ENCODE assay signal across 14 cellular contexts in the genomic region with DNA sequence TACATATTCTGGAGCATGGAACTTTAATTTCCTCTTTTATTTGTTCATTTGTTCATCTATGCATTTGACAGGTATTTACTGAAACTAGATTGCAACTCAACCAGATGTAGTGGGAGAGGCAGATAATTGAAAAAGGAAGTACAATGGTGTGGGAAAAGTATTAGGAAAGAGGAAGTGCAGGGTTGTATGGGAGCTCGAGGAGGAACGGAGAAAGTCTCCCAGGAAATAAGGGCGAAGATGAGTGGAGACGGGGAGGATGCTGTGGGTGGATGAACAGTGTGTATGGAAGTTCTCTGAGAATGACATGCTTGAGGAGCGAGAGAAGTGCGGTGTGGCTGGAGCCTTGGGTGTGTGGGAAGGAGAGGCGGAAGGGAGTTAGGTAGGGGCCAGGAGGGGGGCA.
A peak's percentile ranks its signal among the peaks of the same experiment; 100 is the strongest.
DNase-seq lines count a peak whose midpoint lies in the region; ATAC-seq, FAIRE-seq and TF ChIP-seq lines count a peak whose summit lies in the region.
"Had no signal": no experiment of that assay in that cellular context is flagged by ENCODE, and none has a peak within 500 bp of the region (broad histone marks: within the 10 kb centered on the region; RNA-seq: fewer than 3 reads in every experiment).

No MANE protein-coding gene starts in this region.

- DNase-seq in Caco-2 (no peak), KBM-7 (peak; percentile 18), K562 (ENCODE audit: extremely low read depth in 1 of 4, low spot score in 3 of 4) (no peak), NCI-H748 treated with DMSO at 0.1 percent for 48 hours (lab: John Stamatoyannopoulos, UW) (no peak)
- DNase-seq in activated CD4-positive, alpha-beta memory T cell treated with anti-CD3 and anti-CD28 coated beads for 36 hours, result no peak
- DNase-seq: BE2C; CD8-positive, alpha-beta memory T cell; DMS53; GF-D8; IMR-90 had no signal

- no peak for ATAC-seq in K562
- ATAC-seq in HG02870 (IDR thresholded peaks at IDR 0.05; ENCODE audit: unreplicated experiment), result no peak
- ATAC-seq: A549 had no signal

- no peak for TF ChIP-seq CTCF in Caco-2 (IDR thresholded peaks at IDR 0.05; ENCODE audit: insufficient read depth in 1 of 2, low read depth in 1 of 2, low read length in 1 of 2, severe bottlenecking in 1 of 2, unreplicated experiment in 1 of 2)
- no peak for TF ChIP-seq CTCF in K562 (IDR thresholded peaks at IDR 0.05 in 2 of 3, conservative IDR thresholded peaks at IDR 0.05 in 1 of 3; ENCODE audit: insufficient read depth in 2 of 3, low read depth in 1 of 3, low read length in 3 of 3)

- TF ChIP-seq RAD21 in K562 (CRISPR knock-in tag; conservative IDR thresholded peaks at IDR 0.05 in 1 of 2, IDR thresholded peaks at IDR 0.05 in 1 of 2), result no peak

- intact Hi-C loops in Caco-2 (cut with micrococcal nuclease; ENCODE audit: unreplicated experiment) (no loop called here), K562 (cut with micrococcal nuclease) (no loop called here)
- intact Hi-C loops in activated CD4-positive, alpha-beta memory T cell treated with anti-CD3 and anti-CD28 coated beads for 36 hours (cut with micrococcal nuclease), result no loop called here

- H3K27me3 Mint-ChIP-seq in Caco-2 (ENCODE audit: insufficient read depth, unreplicated experiment), result no peaks in the 10 kb centered on the region
- peaks cover 1% of the 10 kb centered on the region for H3K27me3 Mint-ChIP-seq in activated CD4-positive, alpha-beta memory T cell treated with anti-CD3 and anti-CD28 coated beads for 36 hours

- H3K9me3 ChIP-seq in Caco-2 (no peaks in the 10 kb centered on the region; the same call in 1 of the 2 replicates), K562 (replicated peaks; ENCODE audit: control insufficient read depth, insufficient read depth, low read depth, low read length) (no peaks in the 10 kb centered on the region)
- H3K9me3 ChIP-seq: A549, BE2C had no signal

- H3K4me3 ChIP-seq in Caco-2 (ENCODE audit: low read depth, low read length) (no peak overlapping the region), K562 (no peak overlapping the region)
- H3K4me3 ChIP-seq: A549 had no signal

- no peak overlapping the region for H2AFZ ChIP-seq in K562 (ENCODE audit: low read depth, low read length)

- no peaks in the 10 kb centered on the region for H3K27me3 ChIP-seq in Caco-2 (replicated peaks; ENCODE audit: control insufficient read depth, insufficient read depth, low read length)
- peaks cover 9 to 32% of the 10 kb centered on the region in 2 experiments; a peak in 4 of 5 replicates for H3K27me3 ChIP-seq in K562 (ENCODE audit: control insufficient read depth in 2 of 2, insufficient read depth in 2 of 2, low read length in 2 of 2)
- H3K27me3 ChIP-seq: BE2C had no signal

- no peak overlapping the region for H3K27ac ChIP-seq in K562 (ENCODE audit: extremely low read depth, low read depth, low read length)
- H3K27ac ChIP-seq: A549 had no signal

- H3K27ac Mint-ChIP-seq in Caco-2 (ENCODE audit: unreplicated experiment), result peak overlapping the region; percentile 16
- no peak overlapping the region for H3K27ac Mint-ChIP-seq in activated CD4-positive, alpha-beta memory T cell treated with anti-CD3 and anti-CD28 coated beads for 36 hours
- H3K27ac Mint-ChIP-seq: CD14-positive monocyte; CD8-positive, alpha-beta memory T cell had no signal

- CTCF ChIA-PET in Caco-2 (lab: Charles Lee) (no interaction called here), K562 (lab: Yijun Ruan, JAX; ENCODE audit: low intra/inter-chr PET ratio) (no interaction called here)
- CTCF ChIA-PET in activated CD4-positive, alpha-beta memory T cell treated with anti-CD3 and anti-CD28 coated beads for 36 hours (lab: Charles Lee), result no interaction called here

- H3K9me3 Mint-ChIP-seq in Caco-2 (ENCODE audit: unreplicated experiment), result no peaks in the 10 kb centered on the region
- H3K9me3 Mint-ChIP-seq in activated CD4-positive, alpha-beta memory T cell treated with anti-CD3 and anti-CD28 coated beads for 36 hours, result peaks cover 7% of the 10 kb centered on the region

- H3K36me3 ChIP-seq in Caco-2 (ENCODE audit: control insufficient read depth, insufficient read depth, low read length), result no peaks in the 10 kb centered on the region
- H3K36me3 ChIP-seq in K562 (ENCODE audit: control insufficient read depth, insufficient read depth, low read length), result no peaks in the 10 kb centered on the region
- H3K36me3 ChIP-seq: BE2C had no signal

- FAIRE-seq in K562 (lab: Jason Lieb, UNC), result no peak
- FAIRE-seq: A549, H54 had no signal

- peaks cover 8% of the 10 kb centered on the region for H3K4me1 Mint-ChIP-seq in Caco-2 (ENCODE audit: low read depth, unreplicated experiment)
- H3K4me1 Mint-ChIP-seq in activated CD4-positive, alpha-beta memory T cell treated with anti-CD3 and anti-CD28 coated beads for 36 hours (ENCODE audit: low read depth), result no peaks in the 10 kb centered on the region
- H3K4me1 Mint-ChIP-seq: CD8-positive, alpha-beta memory T cell had no signal

- BruUV-seq in Caco-2 (replicated peaks; lab: Mats Ljungman, UMichigan), result no TSS peak
- BruUV-seq in K562 (replicated peaks; lab: Mats Ljungman, UMichigan), result no TSS peak

- TF ChIP-seq EP300 in K562 (IDR thresholded peaks at IDR 0.05; ENCODE audit: low read length), result no peak

- H3K9ac ChIP-seq in K562 (ENCODE audit: insufficient read depth in 1 of 2, low read depth in 2 of 2, low read length in 2 of 2), result no peak overlapping the region

- WGBS in K562 (ENCODE audit: insufficient coverage, low coverage, missing lambda C conversion rate), result 2% methylated on average over 7 of the region's 7 CpGs

- H3K9me1 ChIP-seq in K562 (ENCODE audit: control insufficient read depth, insufficient read depth, low read length), result no peaks in the 10 kb centered on the region

- H3K4me3 Mint-ChIP-seq in Caco-2 (ENCODE audit: unreplicated experiment), result no peak overlapping the region
- no peak overlapping the region for H3K4me3 Mint-ChIP-seq in activated CD4-positive, alpha-beta memory T cell treated with anti-CD3 and anti-CD28 coated beads for 36 hours
- H3K4me3 Mint-ChIP-seq: CD8-positive, alpha-beta memory T cell had no signal

- no peaks in the 10 kb centered on the region for H3K79me2 ChIP-seq in K562 (ENCODE audit: control insufficient read depth, insufficient read depth, low read length)

- no peak for TF ChIP-seq POLR2A in K562 (conservative IDR thresholded peaks at IDR 0.05)

- no peak overlapping the region for H3K4me2 ChIP-seq in K562 (ENCODE audit: insufficient read depth, low read length)
- H3K4me2 ChIP-seq: A549 had no signal

- no peaks in the 10 kb centered on the region; the same call in 1 of the 2 replicates for H4K20me1 ChIP-seq in K562 (replicated peaks; ENCODE audit: control insufficient read depth, insufficient read depth, low read length)

- in situ Hi-C loops in KBM-7 (cut with MboI; ENCODE audit: low pct_unique_long_range_greater_than_20kb, low sequenced_read_pairs), result no loop called here
- in situ Hi-C loops in K562 (cut with MboI), result no loop called here

- no peaks in the 10 kb centered on the region for H3K36me3 Mint-ChIP-seq in Caco-2 (ENCODE audit: insufficient read depth, unreplicated experiment)
- no peaks in the 10 kb centered on the region for H3K36me3 Mint-ChIP-seq in activated CD4-positive, alpha-beta memory T cell treated with anti-CD3 and anti-CD28 coated beads for 36 hours
- H3K36me3 Mint-ChIP-seq: CD14-positive monocyte; CD8-positive, alpha-beta memory T cell had no signal

- POLR2A ChIA-PET in Caco-2 (lab: Charles Lee), result no interaction called here
- POLR2A ChIA-PET in K562 (lab: Yijun Ruan, JAX), result no interaction called here
- POLR2A ChIA-PET in activated CD4-positive, alpha-beta memory T cell treated with anti-CD3 and anti-CD28 coated beads for 36 hours (lab: Charles Lee), result no interaction called here

- H3K4me1 ChIP-seq in Caco-2 (0 out of 2 replicates have a peak, but pooled peaks cover 2% of the 10 kb centered on the region), K562 (replicated peaks in 1 of 2; ENCODE audit: control insufficient read depth in 2 of 2, insufficient read depth in 2 of 2, low read length in 2 of 2) (no peaks in the 10 kb centered on the region)
- H3K4me1 ChIP-seq: A549, BE2C had no signal

TF ChIP-seq in K562, 482 proteins besides CTCF, POLR2A, EP300 and RAD21:
- TF ChIP-seq SPI1 (IDR thresholded peaks at IDR 0.05; ENCODE audit: borderline replicate concordance, low read depth, low read length) (peak; percentile 78; the same call in 1 of the 2 replicates), FOXK2 (conservative IDR thresholded peaks at IDR 0.05 in 1 of 2, IDR thresholded peaks at IDR 0.05 in 1 of 2; ENCODE audit: low read depth in 2 of 2) (no peak), SMAD4 (CRISPR knock-in tag; conservative IDR thresholded peaks at IDR 0.05) (no peak)
TF ChIP-seq in K562: peak in this region for 1.
